ENCODE assay signal across 9 cellular contexts in genomic region chr14:103141117-103141796, GRCh38. TPM values are rescaled to one million over a fixed set of nuclear protein-coding genes. Genes with fewer than 3 reads are reported as not detected.
DNase-seq lines count a peak whose midpoint lies in the region; ATAC-seq and TF ChIP-seq lines count a peak whose summit lies in the region.
"Had no signal": no experiment of that assay in that cellular context is flagged by ENCODE, and none has a peak within 500 bp of the region (broad histone marks: within the 10 kb centered on the region; RNA-seq: fewer than 3 reads in every experiment).

No MANE protein-coding gene starts in this region.

- TF ChIP-seq CTCF in CD14-positive monocyte (IDR thresholded peaks at IDR 0.05) (peak; percentile 79), RWPE1 (conservative IDR thresholded peaks at IDR 0.05; ENCODE audit: low read depth) (peak; percentile 62), foreskin keratinocyte (conservative IDR thresholded peaks at IDR 0.05) (peak; percentile 70)

- intact Hi-C loops in CD14-positive monocyte (cut with micrococcal nuclease) = loop anchor here in 1 of 2 donors (1.0 kb wide), 1 partner anchor 36 kb away; no protein-coding TSS in a partner anchor

- peaks cover 0 to 2% (median 0%) of the 10 kb centered on the region in 7 donors for H3K9me3 Mint-ChIP-seq in CD14-positive monocyte

- peaks cover 28 to 43% (median 36%) of the 10 kb centered on the region in 3 donors for H3K27me3 Mint-ChIP-seq in CD14-positive monocyte (ENCODE audit: low read depth in 3 of 3)

- ATAC-seq in GM18867 (IDR thresholded peaks at IDR 0.05; ENCODE audit: unreplicated experiment) = peak; percentile 25
- ATAC-seq in foreskin keratinocyte = no peak

- peaks cover 9 to 11% of the 10 kb centered on the region in 2 donors for H3K36me3 Mint-ChIP-seq in CD14-positive monocyte

- H3K4me3 Mint-ChIP-seq in CD14-positive monocyte = no peak overlapping the region

- H3K4me1 ChIP-seq in foreskin keratinocyte = no peaks in the 10 kb centered on the region

- CTCF ChIA-PET in RWPE1 (lab: Yijun Ruan, JAX) = interaction anchor here (0.6 kb wide), 2 partner anchors 11 to 393 kb away, joined by 3 to 5 read pairs; no protein-coding TSS in a partner anchor

- POLR2A ChIA-PET in RWPE1 (lab: Yijun Ruan, JAX; ENCODE audit: low non-redundant PET) = no interaction called here

- H3K4me1 Mint-ChIP-seq in CD14-positive monocyte = peaks cover 24% of the 10 kb centered on the region

- H3K27me3 ChIP-seq in foreskin keratinocyte = peaks cover 40% of the 10 kb centered on the region

- H3K27ac ChIP-seq in RWPE1 = no peak overlapping the region
- no peak overlapping the region for H3K27ac ChIP-seq in foreskin keratinocyte

- no peak overlapping the region for H3K27ac Mint-ChIP-seq in CD14-positive monocyte

- DNase-seq in CD14-positive monocyte (ENCODE audit: low spot score) (no peak), Kasumi-1 (lab: John Stamatoyannopoulos, UW) (peak; percentile 27 to 56), RWPE1 (ENCODE audit: low spot score) (peak; percentile 35), foreskin keratinocyte (no peak), activated gamma-delta T cell treated with Interleukin-2 at 50 U/mL for 16 hours (no peak)
- peak; percentile 21 for DNase-seq in stimulated activated CD4-positive, alpha-beta T cell treated with anti-CD3 and anti-CD28 coated beads, Interleukin-4, amount 100 ng/mL, for 1 hour
- no peak for DNase-seq in activated CD4-positive, CD25-positive, alpha-beta regulatory T cell (lab: John Stamatoyannopoulos, UW)

RNA-seq across cellular contexts. Expression of gene TNFAIP2, which starts 18.0 kb away (rescaled TPM):
- 10 to 100 TPM; 41.5 to 50.8 TPM for polyA plus RNA-seq in CD14-positive monocyte
- 0.28 and 0.65 TPM in 2 replicates for total RNA-seq in foreskin keratinocyte
- 0.27 and 0.65 TPM in 2 replicates for polyA plus RNA-seq in foreskin keratinocyte

RNA-seq across cellular contexts. Expression of gene EXOC3L4, which starts 46.7 kb away (rescaled TPM):
- polyA plus RNA-seq in CD14-positive monocyte = not detected
- total RNA-seq in foreskin keratinocyte = not detected in 2 replicates
- not detected in 2 replicates for polyA plus RNA-seq in foreskin keratinocyte
- total RNA-seq: RPMI7951 had no signal

RNA-seq across cellular contexts. Expression of gene LBHD2, which starts 57.2 kb away (rescaled TPM):
- not detected for polyA plus RNA-seq in CD14-positive monocyte
- not detected in 2 replicates for total RNA-seq in foreskin keratinocyte
- not detected in 2 replicates for polyA plus RNA-seq in foreskin keratinocyte
- total RNA-seq: RPMI7951 had no signal

Comparison
In these comparisons a context has a peak if more than half of its experiments do, and no peak if none do; other contexts are left out.
1. DNase-seq: peak in Kasumi-1 (2 of 2), RWPE1 (single experiment) and stimulated activated CD4-positive, alpha-beta T cell treated with anti-CD3 and anti-CD28 coated beads, Interleukin-4, amount 100 ng/mL, for 1 hour (single experiment); none in CD14-positive monocyte (single experiment), foreskin keratinocyte (0 of 2), activated CD4-positive, CD25-positive, alpha-beta regulatory T cell (0 of 4) and activated gamma-delta T cell treated with Interleukin-2 at 50 U/mL for 16 hours (single experiment).
2. RNA of gene TNFAIP2, which starts 18.0 kb away (polyA plus RNA-seq): 41.5 to 50.8 TPM in CD14-positive monocyte; 0.27 to 0.65 TPM in foreskin keratinocyte; every median in the first group is over 10 times any median in the second.
3. Peak in every context shown above with its lines, with median percentiles within 50 percentile points of each other: CTCF ChIP-seq.